In genomic region chr1:201955009-201955749, GRCh38 we compare ENCODE assay signal across 7 cellular contexts.
A peak's percentile ranks its signal among the peaks of the same experiment; 100 is the strongest.
DNase-seq lines count a peak whose midpoint lies in the region; ATAC-seq lines count a peak whose summit lies in the region.

TIMM17A (plus strand) TSS chr1:201955503; CDS start chr1:201955527, 24 bp downstream.

- ATAC-seq in GM18508 (IDR thresholded peaks at IDR 0.05; ENCODE audit: insufficient read depth, unreplicated experiment) (peak; percentile 90), HG03025 (IDR thresholded peaks at IDR 0.05; ENCODE audit: low FRiP score, unreplicated experiment) (peak; percentile 99)

- DNase-seq in NCI-H2081 (lab: John Stamatoyannopoulos, UW): peak; percentile 98 to 99
- peak; percentile 97 for DNase-seq in T1000 (lab: John Stamatoyannopoulos, UW)
- peak; percentile 99 for DNase-seq in astrocyte of the hippocampus (ENCODE audit: low read depth, low spot score)
- peak; percentile 96 to 97 for DNase-seq in hippocampal formation (lab: John Stamatoyannopoulos, UW)
- DNase-seq in retina: peak; percentile 95

Comparison
In these comparisons a context has a peak if more than half of its experiments do, and no peak if none do; other contexts are left out.
1. Peak in every context shown above with its lines: DNase-seq and ATAC-seq.